In the genomic region with DNA sequence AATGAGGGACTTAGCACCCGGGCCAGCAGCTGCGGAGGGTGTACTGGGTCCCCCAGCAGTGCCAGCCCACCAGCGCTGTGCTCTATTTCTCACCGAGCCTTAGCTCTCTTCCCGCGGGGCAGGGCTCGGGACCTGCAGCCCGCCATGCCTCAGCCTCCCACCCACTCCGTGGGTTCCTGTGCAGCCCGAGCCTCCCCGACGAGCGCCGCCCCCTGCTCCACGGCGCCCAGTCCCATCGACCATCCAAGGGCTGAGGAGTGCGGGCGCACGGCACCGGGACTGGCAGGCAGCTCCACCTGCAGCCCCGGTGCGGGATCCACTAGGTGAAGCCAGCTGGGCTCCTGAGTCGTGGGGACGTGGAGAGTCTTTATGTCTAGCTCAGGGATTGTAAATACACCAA, we compare ENCODE assay signal across 1 cellular context. TPM values are rescaled to one million over a fixed set of nuclear protein-coding genes. Genes with fewer than 3 reads are reported as not detected.
"Had no signal": no experiment of that assay in that cellular context is flagged by ENCODE, and none has a peak within 500 bp of the region (broad histone marks: within the 10 kb centered on the region; RNA-seq: fewer than 3 reads in every experiment).

No MANE protein-coding gene starts in this region.

RNA-seq across cellular contexts. Expression of gene DLL4, which starts 32.6 kb away (rescaled TPM):
- total RNA-seq: MCF 10A had no signal
